Comparison of ENCODE assay signal across 12 cellular contexts in genomic region chr13:27789495-27790303, GRCh38.
DNase-seq lines count a peak whose midpoint lies in the region; ATAC-seq and TF ChIP-seq lines count a peak whose summit lies in the region.
"Had no signal": no experiment of that assay in that cellular context is flagged by ENCODE, and none has a peak within 500 bp of the region (broad histone marks: within the 10 kb centered on the region; RNA-seq: fewer than 3 reads in every experiment).

No MANE protein-coding gene starts in this region.

- H3K79me2 ChIP-seq in MM.1S (ENCODE audit: low read length) = no peaks in the 10 kb centered on the region

- no peaks in the 10 kb centered on the region for H3K9me2 ChIP-seq in MM.1S (replicated peaks; ENCODE audit: insufficient read depth, low read length)

- H3K27ac ChIP-seq in MM.1S (ENCODE audit: low read length) (no peak overlapping the region), coronary artery (no peak overlapping the region)

- no peak for TF ChIP-seq CTCF in MM.1S (IDR thresholded peaks at IDR 0.05; ENCODE audit: low read length)
- TF ChIP-seq CTCF in coronary artery (IDR thresholded peaks at IDR 0.05) = no peak

- H2AFZ ChIP-seq in MM.1S (ENCODE audit: low read length) (no peak overlapping the region), neuron (ENCODE audit: low read depth, low read length) (peak overlapping the region; percentile 56)

- H3K9me3 ChIP-seq in MM.1S (replicated peaks; ENCODE audit: insufficient read depth, low read length) = no peaks in the 10 kb centered on the region
- no peaks in the 10 kb centered on the region for H3K9me3 ChIP-seq in neuron (ENCODE audit: low read length)

- H4K20me1 ChIP-seq in MM.1S (ENCODE audit: insufficient read depth, low read length) = no peaks in the 10 kb centered on the region

- H3K4me2 ChIP-seq in MM.1S (ENCODE audit: low read depth, low read length) = peak overlapping the region; percentile 29; the same call in 1 of the 2 replicates

- H3K36me3 ChIP-seq in MM.1S (replicated peaks; ENCODE audit: insufficient read depth, low read length) (no peaks in the 10 kb centered on the region), neuron (ENCODE audit: insufficient read depth, low read length) (no peaks in the 10 kb centered on the region)

- DNase-seq in NCI-H146 (lab: John Stamatoyannopoulos, UW) (peak; percentile 4), NCI-H146 treated with DMSO at 0.1 percent for 48 hours (lab: John Stamatoyannopoulos, UW; ENCODE audit: unreplicated experiment) (no peak), MM.1S (no peak), coronary artery (ENCODE audit: low spot score) (peak; percentile 45), medulla oblongata (ENCODE audit: extremely low spot score) (no peak)
- DNase-seq: 8988T, NCI-H1694 treated with DMSO at 0.1 percent for 48 hours, retina, Right ventricle myocardium superior had no signal

- H3F3A ChIP-seq in MM.1S (ENCODE audit: insufficient read depth, low read length) = no peaks in the 10 kb centered on the region

- no peak overlapping the region; the same call in 1 of the 2 replicates for H3K4me3 ChIP-seq in MM.1S (ENCODE audit: low read length)
- peak overlapping the region; percentile 58 for H3K4me3 ChIP-seq in coronary artery
- peak overlapping the region; percentile 27 for H3K4me3 ChIP-seq in neuron (ENCODE audit: low read length)

- no peak overlapping the region for H3K9ac ChIP-seq in MM.1S (ENCODE audit: low read length)

- no peaks in the 10 kb centered on the region; the same call in 1 of the 2 replicates for H3K27me3 ChIP-seq in MM.1S (replicated peaks; ENCODE audit: insufficient read depth, low read length)
- H3K27me3 ChIP-seq in neuron (ENCODE audit: insufficient read depth, low read length) = peaks cover 68% of the 10 kb centered on the region

- H3K4me1 ChIP-seq in MM.1S (ENCODE audit: low read length) = no peaks in the 10 kb centered on the region
- peaks cover 33% of the 10 kb centered on the region for H3K4me1 ChIP-seq in neuron (ENCODE audit: insufficient read depth, low read length)

- ATAC-seq in HG03175 (IDR thresholded peaks at IDR 0.05; ENCODE audit: unreplicated experiment) (no peak), HG02763 (IDR thresholded peaks at IDR 0.05; ENCODE audit: unreplicated experiment) (no peak)

Comparison
In these comparisons a context has a peak if more than half of its experiments do, and no peak if none do; other contexts are left out.
1. DNase-seq: peak in NCI-H146 (single experiment) and coronary artery (single experiment); none in NCI-H146 treated with DMSO at 0.1 percent for 48 hours (single experiment), MM.1S (single experiment) and medulla oblongata (single experiment).